12 cellular contexts compared by ENCODE assay signal in genomic region chr2:197806317-197806633, GRCh38. TPM values are rescaled to one million over a fixed set of nuclear protein-coding genes. Genes with fewer than 3 reads are reported as not detected.
DNase-seq lines count a peak whose midpoint lies in the region.
"Had no signal": no experiment of that assay in that cellular context is flagged by ENCODE, and none has a peak within 500 bp of the region (broad histone marks: within the 10 kb centered on the region; RNA-seq: fewer than 3 reads in every experiment).

No MANE protein-coding gene starts in this region.

- H3K36me3 Mint-ChIP-seq in activated CD4-positive, alpha-beta T cell treated with anti-CD3 and anti-CD28 coated beads, Interleukin-2, amount 10 ng/mL, durations not matched to agents 7 days and 5 days (ENCODE audit: low read depth): no peaks in the 10 kb centered on the region
- no peaks in the 10 kb centered on the region for H3K36me3 Mint-ChIP-seq in activated T-helper 1 cell treated with anti-CD3 and anti-CD28 coated beads, Interleukin-12 subunit alpha, Interleukin-12 subunit beta, Interleukin-2, Interleukin-4 antibody, amounts not matched to agents 30 ng/mL and 10 ng/mL and 1 ng/mL, durations not matched to agents 14 hours and 24 hours and 36 hours (ENCODE audit: low read depth)

- no peak overlapping the region for H3K27ac Mint-ChIP-seq in activated CD4-positive, alpha-beta T cell treated with anti-CD3 and anti-CD28 coated beads, Interleukin-2, amount 10 ng/mL, durations not matched to agents 7 days and 5 days
- H3K27ac Mint-ChIP-seq in activated T-helper 1 cell treated with anti-CD3 and anti-CD28 coated beads, Interleukin-12 subunit alpha, Interleukin-12 subunit beta, Interleukin-2, Interleukin-4 antibody, amounts not matched to agents 30 ng/mL and 10 ng/mL and 1 ng/mL, durations not matched to agents 14 hours and 24 hours and 36 hours: no peak overlapping the region

- peak overlapping the region; percentile 75 for H3K4me3 Mint-ChIP-seq in activated CD4-positive, alpha-beta T cell treated with anti-CD3 and anti-CD28 coated beads, Interleukin-2, amount 10 ng/mL, durations not matched to agents 7 days and 5 days
- peak overlapping the region; percentile 82 for H3K4me3 Mint-ChIP-seq in activated T-helper 1 cell treated with anti-CD3 and anti-CD28 coated beads, Interleukin-12 subunit alpha, Interleukin-12 subunit beta, Interleukin-2, Interleukin-4 antibody, amounts not matched to agents 30 ng/mL and 10 ng/mL and 1 ng/mL, durations not matched to agents 14 hours and 24 hours and 36 hours

- POLR2A ChIA-PET in activated CD4-positive, alpha-beta T cell treated with anti-CD3 and anti-CD28 coated beads, Interleukin-2, amount 10 ng/mL, durations not matched to agents 7 days and 5 days (lab: Charles Lee): no interaction called here

- peaks cover 12% of the 10 kb centered on the region for H3K27me3 Mint-ChIP-seq in activated CD4-positive, alpha-beta T cell treated with anti-CD3 and anti-CD28 coated beads, Interleukin-2, amount 10 ng/mL, durations not matched to agents 7 days and 5 days
- peaks cover 25% of the 10 kb centered on the region for H3K27me3 Mint-ChIP-seq in activated T-helper 1 cell treated with anti-CD3 and anti-CD28 coated beads, Interleukin-12 subunit alpha, Interleukin-12 subunit beta, Interleukin-2, Interleukin-4 antibody, amounts not matched to agents 30 ng/mL and 10 ng/mL and 1 ng/mL, durations not matched to agents 14 hours and 24 hours and 36 hours (ENCODE audit: insufficient read depth)

- peak overlapping the region; percentile 92 for H3K27ac ChIP-seq in substantia nigra (ENCODE audit: low read depth, low read length, poor library complexity, severe bottlenecking)
- H3K27ac ChIP-seq: colonic mucosa had no signal

- H3K4me1 Mint-ChIP-seq in activated CD4-positive, alpha-beta T cell treated with anti-CD3 and anti-CD28 coated beads, Interleukin-2, amount 10 ng/mL, durations not matched to agents 7 days and 5 days: peaks cover 34% of the 10 kb centered on the region
- H3K4me1 Mint-ChIP-seq in activated T-helper 1 cell treated with anti-CD3 and anti-CD28 coated beads, Interleukin-12 subunit alpha, Interleukin-12 subunit beta, Interleukin-2, Interleukin-4 antibody, amounts not matched to agents 30 ng/mL and 10 ng/mL and 1 ng/mL, durations not matched to agents 14 hours and 24 hours and 36 hours (ENCODE audit: low read depth): peaks cover 38% of the 10 kb centered on the region

- CTCF ChIA-PET in activated CD4-positive, alpha-beta T cell treated with anti-CD3 and anti-CD28 coated beads, Interleukin-2, amount 10 ng/mL, durations not matched to agents 7 days and 5 days (lab: Charles Lee): interaction anchor here (0.7 kb wide), 1 partner anchor 20 kb away, joined by 4 read pairs; no protein-coding TSS in a partner anchor

- no peak for DNase-seq in activated CD4-positive, alpha-beta T cell treated with anti-CD3 and anti-CD28 coated beads, Interleukin-2, amount 10 ng/mL, durations not matched to agents 7 days and 5 days
- no peak for DNase-seq in activated CD4-positive, alpha-beta T cell treated with anti-CD3 and anti-CD28 coated beads for 1 hour
- no peak for DNase-seq in activated T-helper 1 cell treated with anti-CD3 and anti-CD28 coated beads, Interleukin-12 subunit alpha, Interleukin-12 subunit beta, Interleukin-2, Interleukin-4 antibody, amounts not matched to agents 30 ng/mL and 10 ng/mL and 1 ng/mL, durations not matched to agents 14 hours and 24 hours and 36 hours (ENCODE audit: low spot score)
- DNase-seq in inferior parietal cortex (ENCODE audit: extremely low spot score) (peak; percentile 37), substantia nigra (lab: John Stamatoyannopoulos, UW) (peak in 1 of 49 donors; percentile 17), NCI-H146 treated with DMSO at 0.1 percent for 48 hours (lab: John Stamatoyannopoulos, UW; ENCODE audit: unreplicated experiment) (no peak), OCI-M2 (lab: John Stamatoyannopoulos, UW; ENCODE audit: unreplicated experiment) (no peak), GDM1 (lab: John Stamatoyannopoulos, UW) (no peak)
- DNase-seq: colonic mucosa; NCI-H526 treated with DMSO at 0.1 percent for 48 hours; stimulated activated naive CD4-positive, alpha-beta T cell treated with Interleukin-2 at 50 U/mL for 16 hours had no signal

- intact Hi-C loops in activated T-helper 1 cell treated with anti-CD3 and anti-CD28 coated beads, Interleukin-12 subunit alpha, Interleukin-12 subunit beta, Interleukin-2, Interleukin-4 antibody, amounts not matched to agents 30 ng/mL and 10 ng/mL and 1 ng/mL, durations not matched to agents 14 hours and 24 hours and 36 hours (cut with micrococcal nuclease): no loop called here

- no peaks in the 10 kb centered on the region for H3K9me3 Mint-ChIP-seq in activated CD4-positive, alpha-beta T cell treated with anti-CD3 and anti-CD28 coated beads, Interleukin-2, amount 10 ng/mL, durations not matched to agents 7 days and 5 days
- H3K9me3 Mint-ChIP-seq in activated T-helper 1 cell treated with anti-CD3 and anti-CD28 coated beads, Interleukin-12 subunit alpha, Interleukin-12 subunit beta, Interleukin-2, Interleukin-4 antibody, amounts not matched to agents 30 ng/mL and 10 ng/mL and 1 ng/mL, durations not matched to agents 14 hours and 24 hours and 36 hours: no peaks in the 10 kb centered on the region

RNA-seq across cellular contexts. Expression of gene PLCL1, which starts 1.9 kb away (rescaled TPM):
- 1 to 10 TPM; 1.6 to 1.8 TPM for total RNA-seq in activated CD4-positive, alpha-beta T cell treated with anti-CD3 and anti-CD28 coated beads, Interleukin-2, amount 10 ng/mL, durations not matched to agents 7 days and 5 days
- 0.62 and 0.78 TPM in 2 replicates for total RNA-seq in activated T-helper 1 cell treated with anti-CD3 and anti-CD28 coated beads, Interleukin-12 subunit alpha, Interleukin-12 subunit beta, Interleukin-2, Interleukin-4 antibody, amounts not matched to agents 30 ng/mL and 10 ng/mL and 1 ng/mL, durations not matched to agents 14 hours and 24 hours and 36 hours

RNA-seq across cellular contexts. Expression of gene BOLL, which starts 21.2 kb away (rescaled TPM):
- total RNA-seq in activated CD4-positive, alpha-beta T cell treated with anti-CD3 and anti-CD28 coated beads, Interleukin-2, amount 10 ng/mL, durations not matched to agents 7 days and 5 days: not detected
- total RNA-seq in activated T-helper 1 cell treated with anti-CD3 and anti-CD28 coated beads, Interleukin-12 subunit alpha, Interleukin-12 subunit beta, Interleukin-2, Interleukin-4 antibody, amounts not matched to agents 30 ng/mL and 10 ng/mL and 1 ng/mL, durations not matched to agents 14 hours and 24 hours and 36 hours: 0.51 TPM in 1 of 2 replicates, not detected in the other
- total RNA-seq: colonic mucosa, M059J had no signal
